ENCODE assay signal across 8 cellular contexts in genomic region chr4:39181520-39181904, GRCh38. TPM values are rescaled to one million over a fixed set of nuclear protein-coding genes. Genes with fewer than 3 reads are reported as not detected.
A peak's percentile ranks its signal among the peaks of the same experiment; 100 is the strongest.
DNase-seq lines count a peak whose midpoint lies in the region; ATAC-seq and TF ChIP-seq lines count a peak whose summit lies in the region.

No MANE protein-coding gene starts in this region.

- H3K9ac ChIP-seq in DND-41 (ENCODE audit: low read depth, low read length), result peak overlapping the region; percentile 55
- peak overlapping the region; percentile 57 for H3K9ac ChIP-seq in NT2/D1 (ENCODE audit: insufficient read length, low read depth)
- H3K9ac ChIP-seq in fibroblast of lung (ENCODE audit: insufficient read depth, low read length), result no peak overlapping the region

- H3K4me2 ChIP-seq in DND-41 (ENCODE audit: insufficient read depth, low read length) (peak overlapping the region; percentile 66), fibroblast of lung (ENCODE audit: extremely low read depth, insufficient read depth, low read length) (peak overlapping the region; percentile 87)

- H3K4me1 ChIP-seq in DND-41 (ENCODE audit: insufficient read depth, low read length), result peaks cover 19% of the 10 kb centered on the region
- no peaks in the 10 kb centered on the region for H3K4me1 ChIP-seq in NT2/D1 (ENCODE audit: insufficient read depth, insufficient read length)
- no peaks in the 10 kb centered on the region for H3K4me1 ChIP-seq in fibroblast of lung (ENCODE audit: control insufficient read depth, extremely low read depth, insufficient read depth, low read length)

- H3K4me3 Mint-ChIP-seq in activated CD4-positive, alpha-beta memory T cell treated with anti-CD3 and anti-CD28 coated beads for 36 hours, result no peak overlapping the region
- no peak overlapping the region for H3K4me3 Mint-ChIP-seq in immature natural killer cell

- H3K9me3 ChIP-seq in DND-41 (ENCODE audit: insufficient read depth, low read length, severe bottlenecking), result no peaks in the 10 kb centered on the region
- no peaks in the 10 kb centered on the region for H3K9me3 ChIP-seq in NT2/D1 (ENCODE audit: insufficient read depth, low read length)
- no peaks in the 10 kb centered on the region for H3K9me3 ChIP-seq in fibroblast of lung (ENCODE audit: control insufficient read depth, insufficient read depth, low read depth, low read length)

- H3K27me3 Mint-ChIP-seq in activated CD4-positive, alpha-beta memory T cell treated with anti-CD3 and anti-CD28 coated beads for 36 hours, result no peaks in the 10 kb centered on the region
- H3K27me3 Mint-ChIP-seq in immature natural killer cell (ENCODE audit: low read depth in 3 of 3), result peaks cover 0 to 5% (median 0%) of the 10 kb centered on the region in 3 donors

- H3K36me3 Mint-ChIP-seq in activated CD4-positive, alpha-beta memory T cell treated with anti-CD3 and anti-CD28 coated beads for 36 hours, result no peaks in the 10 kb centered on the region
- no peaks in the 10 kb centered on the region for H3K36me3 Mint-ChIP-seq in immature natural killer cell

- H3K27me3 ChIP-seq in DND-41 (ENCODE audit: insufficient read depth, low read length, poor library complexity) (no peaks in the 10 kb centered on the region), NT2/D1 (ENCODE audit: insufficient read depth, insufficient read length) (peaks cover 22% of the 10 kb centered on the region), fibroblast of lung (ENCODE audit: control insufficient read depth, insufficient read depth, low read length) (no peaks in the 10 kb centered on the region)

- H3K4me3 ChIP-seq in DND-41 (ENCODE audit: low read depth in 1 of 2, low read length in 2 of 2) (peak overlapping the region; percentile 15 to 50; a peak in 3 of 4 replicates), NT2/D1 (ENCODE audit: insufficient read length, low read depth) (no peak overlapping the region), fibroblast of lung (replicated peaks in 1 of 4; ENCODE audit: control extremely low read depth in 1 of 4, insufficient read depth in 1 of 4, low read depth in 3 of 4, low read length in 4 of 4) (peak overlapping the region; percentile 46 to 74 (median 54))

- POLR2A ChIA-PET in activated CD4-positive, alpha-beta memory T cell treated with anti-CD3 and anti-CD28 coated beads for 36 hours (lab: Charles Lee), result interaction anchor here (0.6 to 1.1 kb wide), 3 partner anchors 278 to 613 kb away, joined by 3 read pairs; partner anchors contain the start of genes LIAS and RPL9

- no peak for ATAC-seq in DND-41 (ENCODE audit: insufficient read depth, low read depth)
- no peak for ATAC-seq in GM21825 (IDR thresholded peaks at IDR 0.05; ENCODE audit: unreplicated experiment)

- H3K9me3 Mint-ChIP-seq in activated CD4-positive, alpha-beta memory T cell treated with anti-CD3 and anti-CD28 coated beads for 36 hours, result no peaks in the 10 kb centered on the region
- H3K9me3 Mint-ChIP-seq in immature natural killer cell, result no peaks in the 10 kb centered on the region

- no peak for TF ChIP-seq CTCF in DND-41 (IDR thresholded peaks at IDR 0.05; ENCODE audit: borderline replicate concordance, extremely low read depth, low read length, poor library complexity, severe bottlenecking)
- TF ChIP-seq CTCF in fibroblast of lung (conservative IDR thresholded peaks at IDR 0.05 in 1 of 2, IDR thresholded peaks at IDR 0.05 in 1 of 2; ENCODE audit: low read depth in 1 of 2, low read length in 2 of 2), result no peak

- intact Hi-C loops in activated CD4-positive, alpha-beta memory T cell treated with anti-CD3 and anti-CD28 coated beads for 36 hours (cut with micrococcal nuclease), result loop anchor here (5.0 kb wide), 1 partner anchor 186 kb away; the partner anchor contains the start of gene RFC1

- DNase-seq in DND-41 (no peak), NT2/D1 (ENCODE audit: low read depth, low spot score) (no peak), fibroblast of lung (ENCODE audit: low read depth in 2 of 2) (no peak), putamen (ENCODE audit: low spot score) (peak; percentile 3), GOT3 (lab: John Stamatoyannopoulos, UW) (no peak), immature natural killer cell (no peak)
- no peak for DNase-seq in activated CD4-positive, alpha-beta memory T cell treated with anti-CD3 and anti-CD28 coated beads for 36 hours

- H2AFZ ChIP-seq in DND-41 (ENCODE audit: low read depth, low read length), result peak overlapping the region; percentile 67
- peak overlapping the region; percentile 88 for H2AFZ ChIP-seq in fibroblast of lung (ENCODE audit: low read length)

- no peak overlapping the region for H3K27ac Mint-ChIP-seq in activated CD4-positive, alpha-beta memory T cell treated with anti-CD3 and anti-CD28 coated beads for 36 hours
- peak overlapping the region in 3 of 6 donors; percentile 24 to 40 (median 38) for H3K27ac Mint-ChIP-seq in immature natural killer cell

- CTCF ChIA-PET in activated CD4-positive, alpha-beta memory T cell treated with anti-CD3 and anti-CD28 coated beads for 36 hours (lab: Charles Lee), result interaction anchor here (0.7 to 2.1 kb wide), 8 partner anchors 15 to 908 kb away, joined by 3 to 12 read pairs (median 4); partner anchors contain the start of gene TLR10

- H3K36me3 ChIP-seq in DND-41 (ENCODE audit: insufficient read depth, low read length) (no peaks in the 10 kb centered on the region), NT2/D1 (ENCODE audit: insufficient read depth, insufficient read length, low read length) (no peaks in the 10 kb centered on the region), fibroblast of lung (ENCODE audit: control insufficient read depth, insufficient read depth, low read length) (no peaks in the 10 kb centered on the region)

- peaks cover 5% of the 10 kb centered on the region for H3K4me1 Mint-ChIP-seq in activated CD4-positive, alpha-beta memory T cell treated with anti-CD3 and anti-CD28 coated beads for 36 hours (ENCODE audit: low read depth)
- H3K4me1 Mint-ChIP-seq in immature natural killer cell, result no peaks in the 10 kb centered on the region

- H4K20me1 ChIP-seq in DND-41 (ENCODE audit: insufficient read depth, low read length), result no peaks in the 10 kb centered on the region
- no peaks in the 10 kb centered on the region for H4K20me1 ChIP-seq in fibroblast of lung (ENCODE audit: control insufficient read depth, extremely low read depth, insufficient read depth, low read length)

- peak overlapping the region; percentile 62 for H3K27ac ChIP-seq in DND-41 (ENCODE audit: low read length)
- H3K27ac ChIP-seq in fibroblast of lung (ENCODE audit: insufficient read depth, low read length), result peak overlapping the region; percentile 64

- no peaks in the 10 kb centered on the region for H3K79me2 ChIP-seq in DND-41 (ENCODE audit: insufficient read depth, low read length)
- no peaks in the 10 kb centered on the region for H3K79me2 ChIP-seq in fibroblast of lung (ENCODE audit: control insufficient read depth, insufficient read depth, low read length)

RNA-seq across cellular contexts. Expression of gene WDR19, which starts 0.8 kb away (rescaled TPM):
- 34.8 and 37.0 TPM in 2 replicates for total RNA-seq in fibroblast of lung
- polyA plus RNA-seq in fibroblast of lung, result 23.5 and 36.0 TPM in 2 replicates
- 13.2 and 24.4 TPM in 2 replicates for polyA plus RNA-seq in fibroblast of lung (2012)
- 4.9 and 6.6 TPM in 2 replicates for polyA minus RNA-seq in fibroblast of lung (ENCODE audit: low replicate concordance)
- 10 to 100 TPM; 16.4 to 17.9 TPM for total RNA-seq in activated CD4-positive, alpha-beta memory T cell treated with anti-CD3 and anti-CD28 coated beads for 36 hours
- 10 to 100 TPM in 1 of 3 donors, 1 to 10 TPM in 2; 2.7 to 11.8 (median 4.3) TPM for polyA plus RNA-seq in immature natural killer cell
